ENCODE assay signal across 2 cellular contexts in the genomic region with DNA sequence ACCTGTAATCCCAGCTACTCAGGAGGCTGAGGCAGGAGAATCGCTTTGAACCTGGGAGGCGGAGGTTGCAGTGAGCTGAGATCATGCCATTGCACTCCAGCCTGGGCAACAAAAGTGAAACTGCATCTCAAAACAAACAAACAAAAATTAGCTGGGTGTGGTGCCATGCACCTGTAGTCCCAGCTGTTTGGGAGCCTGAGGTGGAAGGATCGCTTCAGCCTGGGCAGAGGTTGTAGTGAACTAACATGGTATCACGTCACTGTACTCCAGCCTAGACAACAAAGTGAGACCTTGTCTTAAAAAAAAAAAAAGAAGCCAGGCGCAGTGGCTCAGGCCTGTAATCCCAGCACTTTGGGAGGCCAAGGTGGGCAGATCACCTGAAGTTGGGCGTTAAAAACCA. TPM values are rescaled to one million over a fixed set of nuclear protein-coding genes. Genes with fewer than 3 reads are reported as not detected.
"Had no signal": no experiment of that assay in that cellular context is flagged by ENCODE, and none has a peak within 500 bp of the region (broad histone marks: within the 10 kb centered on the region; RNA-seq: fewer than 3 reads in every experiment).

No MANE protein-coding gene starts in this region.

RNA-seq across cellular contexts. Expression of a gene that starts 21.7 kb away (rescaled TPM):
- total RNA-seq: T-helper 17 cell had no signal

RNA-seq across cellular contexts. Expression of a gene that starts 37.0 kb away (rescaled TPM):
- total RNA-seq: HepG2 had no signal
- polyA plus RNA-seq: HepG2 had no signal
